ENCODE assay signal across 8 cellular contexts in genomic region chr13:52910318-52910717, GRCh38.
A peak's percentile ranks its signal among the peaks of the same experiment; 100 is the strongest.
DNase-seq lines count a peak whose midpoint lies in the region; ATAC-seq and TF ChIP-seq lines count a peak whose summit lies in the region.
"Not testable (repeated sequence)": the region's sequence is repeated elsewhere in the genome, so short reads cannot be mapped to it uniquely, and the experiment has no call there.

No MANE protein-coding gene starts in this region.

- intact Hi-C loops in left ventricle myocardium superior (cut with micrococcal nuclease) = not testable (repeated sequence)

- peaks cover 76% of the 10 kb centered on the region for H3K27me3 ChIP-seq in neutrophil

- H3K9me3 ChIP-seq in neutrophil = not testable (repeated sequence)

- not testable (repeated sequence) for H3K4me3 ChIP-seq in neutrophil (ENCODE audit: low read depth in 1 of 2, low read length in 1 of 2)

- H3K27ac ChIP-seq in neutrophil = peak overlapping the region; percentile 55

- not testable (repeated sequence) for H3K4me1 ChIP-seq in neutrophil (ENCODE audit: control insufficient read depth in 1 of 2, insufficient read depth in 1 of 2, low read depth in 1 of 2, low read length in 1 of 2)

- in situ Hi-C loops in KBM-7 (cut with MboI; ENCODE audit: low pct_unique_long_range_greater_than_20kb, low sequenced_read_pairs) = not testable (repeated sequence)

- not testable (repeated sequence) for TF ChIP-seq CTCF in neutrophil (IDR thresholded peaks at IDR 0.05)

- DNase-seq in CD1c-positive myeloid dendritic cell (ENCODE audit: extremely low spot score) (peak; percentile 75), KBM-7 (peak; percentile 23), NOMO-1 (lab: John Stamatoyannopoulos, UW; ENCODE audit: unreplicated experiment in 2 of 2) (peak; percentile 4 to 67), SKM-1 (lab: John Stamatoyannopoulos, UW; ENCODE audit: unreplicated experiment) (peak; percentile 27)
- DNase-seq in left ventricle myocardium superior = not testable (repeated sequence)

- not testable (repeated sequence) for H3K36me3 ChIP-seq in neutrophil

- ATAC-seq in GM18868 (IDR thresholded peaks at IDR 0.05; ENCODE audit: unreplicated experiment) = peak; percentile 90
- ATAC-seq in HG02885 (IDR thresholded peaks at IDR 0.05; ENCODE audit: poor library complexity, unreplicated experiment) = peak; percentile 57
- ATAC-seq in left ventricle myocardium superior = peak; percentile 23

Comparison
In these comparisons a context has a peak if more than half of its experiments do, and no peak if none do; other contexts are left out.
1. ATAC-seq: peak in every context shown above with its lines; median percentile 90 in GM18868; 57 in HG02885; 23 in left ventricle myocardium superior.